Comparison of ENCODE assay signal across 12 cellular contexts in genomic region chr12:53051881-53052412, GRCh38. TPM values are rescaled to one million over a fixed set of nuclear protein-coding genes. Genes with fewer than 3 reads are reported as not detected.
DNase-seq lines count a peak whose midpoint lies in the region; ATAC-seq and TF ChIP-seq lines count a peak whose summit lies in the region.
"Had no signal": no experiment of that assay in that cellular context is flagged by ENCODE, and none has a peak within 500 bp of the region (broad histone marks: within the 10 kb centered on the region; RNA-seq: fewer than 3 reads in every experiment).

No MANE protein-coding gene starts in this region.

- peaks cover 15% of the 10 kb centered on the region for H3K4me1 Mint-ChIP-seq in CD4-positive, alpha-beta T cell (ENCODE audit: low read depth)

- H3K36me3 ChIP-seq in body of pancreas (replicated peaks in 1 of 2; ENCODE audit: insufficient read depth in 1 of 2, low read depth in 2 of 2) (no peaks in the 10 kb centered on the region), skeletal muscle tissue (ENCODE audit: control insufficient read depth in 3 of 3, insufficient read depth in 3 of 3, low read length in 3 of 3) (peaks cover 14 to 20% (median 19%) of the 10 kb centered on the region in 3 donors)
- H3K36me3 ChIP-seq: cardiac muscle cell had no signal

- no peaks in the 10 kb centered on the region for H3K9me3 Mint-ChIP-seq in CD4-positive, alpha-beta T cell

- TF ChIP-seq CTCF in CD4-positive, alpha-beta T cell (IDR thresholded peaks at IDR 0.05), result no peak
- no peak for TF ChIP-seq CTCF in body of pancreas (IDR thresholded peaks at IDR 0.05)

- no peaks in the 10 kb centered on the region for H3K27me3 Mint-ChIP-seq in CD4-positive, alpha-beta T cell

- CTCF ChIA-PET in CD4-positive, alpha-beta T cell (lab: Charles Lee), result no interaction called here

- no peak for ATAC-seq in CD4-positive, alpha-beta T cell (ENCODE audit: poor library complexity)
- no peak for ATAC-seq in body of pancreas
- no peak for ATAC-seq in HG02884 (IDR thresholded peaks at IDR 0.05; ENCODE audit: unreplicated experiment)
- ATAC-seq in HG02798 (IDR thresholded peaks at IDR 0.05; ENCODE audit: poor library complexity, unreplicated experiment), result no peak
- ATAC-seq: activated CD4-positive, CD25-positive, alpha-beta regulatory T cell treated with anti-CD3 and anti-CD28 coated beads, Interleukin-2, amount 50 U/mL, for 24 hours had no signal

- 18 to 22% methylated on average over 4 to 7 of the region's 7 CpGs for WGBS in body of pancreas, 2 donors

- H3K4me3 ChIP-seq in body of pancreas (no peak overlapping the region), skeletal muscle tissue (ENCODE audit: low read length in 3 of 3) (peak overlapping the region; percentile 85 to 88 (median 87))
- H3K4me3 ChIP-seq: cardiac muscle cell had no signal

- H3K27ac ChIP-seq in CD4-positive, alpha-beta T cell (ENCODE audit: low read depth, low read length), result no peak overlapping the region
- peak overlapping the region; percentile 95 to 99 (median 98) for H3K27ac ChIP-seq in body of pancreas
- H3K27ac ChIP-seq in skeletal muscle tissue (ENCODE audit: low read depth, low read length), result peak overlapping the region; percentile 95
- H3K27ac ChIP-seq: cardiac muscle cell had no signal

- H3K36me3 Mint-ChIP-seq in CD4-positive, alpha-beta T cell (ENCODE audit: low read depth), result no peaks in the 10 kb centered on the region

- peaks cover 79% of the 10 kb centered on the region for H3K4me1 ChIP-seq in body of pancreas
- peaks cover 66 to 78% (median 77%) of the 10 kb centered on the region in 3 donors for H3K4me1 ChIP-seq in skeletal muscle tissue (ENCODE audit: control insufficient read depth in 3 of 3, insufficient read depth in 3 of 3, low read length in 3 of 3)

- H3K9ac ChIP-seq in skeletal muscle tissue (ENCODE audit: low read depth in 1 of 3, low read length in 3 of 3), result peak overlapping the region; percentile 90 to 95 (median 92)

- intact Hi-C loops in CD4-positive, alpha-beta T cell (cut with DNase I, micrococcal nuclease), result loop anchor here in 1 of 2 experiments (5.0 kb wide), 1 partner anchor 575 kb away; the partner anchor contains the start of gene ATF7
- intact Hi-C loops in body of pancreas (cut with DNase I), result no loop called here

- peak overlapping the region; percentile 77 for H3K4me3 Mint-ChIP-seq in CD4-positive, alpha-beta T cell

- H3K27me3 ChIP-seq in CD4-positive, alpha-beta T cell (ENCODE audit: control insufficient read depth, insufficient read depth, low read length), result no peaks in the 10 kb centered on the region
- H3K27me3 ChIP-seq in body of pancreas (no peaks in the 10 kb centered on the region), skeletal muscle tissue (ENCODE audit: control insufficient read depth in 3 of 3, insufficient read depth in 3 of 3, low read length in 3 of 3) (no peaks in the 10 kb centered on the region)
- H3K27me3 ChIP-seq: cardiac muscle cell had no signal

- no peaks in the 10 kb centered on the region for H3K9me3 ChIP-seq in CD4-positive, alpha-beta T cell (ENCODE audit: control insufficient read depth, low read length)
- H3K9me3 ChIP-seq in body of pancreas (no peaks in the 10 kb centered on the region), skeletal muscle tissue (ENCODE audit: control insufficient read depth in 3 of 3, low read length in 3 of 3) (no peaks in the 10 kb centered on the region)

- DNase-seq in CD4-positive, alpha-beta T cell, result no peak
- DNase-seq in body of pancreas, result peak in 1 of 4 donors; percentile 14
- DNase-seq in islet precursor cell, result peak; percentile 44
- DNase-seq in stimulated activated naive CD4-positive, alpha-beta T cell treated with Interleukin-2 at 50 U/mL for 16 hours (lab: John Stamatoyannopoulos, UW), result no peak
- DNase-seq in activated CD8-positive, alpha-beta memory T cell treated with anti-CD3 and anti-CD28 coated beads, Interleukin-2, amount 50 U/mL, for 4 hours, result no peak
- DNase-seq: DND-41; stimulated activated CD4-positive, alpha-beta T cell treated with anti-CD3 and anti-CD28 coated beads, Interleukin-15, amount 100 ng/mL, for 24 hours had no signal

- TF ChIP-seq POLR2A in body of pancreas (IDR thresholded peaks at IDR 0.05), result no peak

- POLR2A ChIA-PET in CD4-positive, alpha-beta T cell (lab: Charles Lee), result interaction anchor here (0.7 kb wide), 1 partner anchor 12 kb away, joined by 3 read pairs; no protein-coding TSS in a partner anchor

- H3K27ac Mint-ChIP-seq in CD4-positive, alpha-beta T cell, result peak overlapping the region; percentile 55

RNA-seq across cellular contexts. Expression of gene TNS2, which starts 2.1 kb away (rescaled TPM):
- 1 to 10 TPM; 2.3 to 3.0 TPM for total RNA-seq in CD4-positive, alpha-beta T cell
- total RNA-seq in body of pancreas (100 to 1,000 TPM in 1 of 2 donors, 10 to 100 TPM in 1; 75.5 to 113 TPM), skeletal muscle tissue (21.9 TPM)

RNA-seq across cellular contexts. Expression of gene SPRYD3, which starts 27.2 kb away (rescaled TPM):
- 10 to 100 TPM; 17.7 to 21.0 TPM for total RNA-seq in CD4-positive, alpha-beta T cell
- total RNA-seq in body of pancreas, result 10 to 100 TPM; 35.3 to 59.3 TPM
- total RNA-seq in skeletal muscle tissue, result 13.0 TPM

RNA-seq across cellular contexts. Expression of gene IGFBP6, which starts 45.5 kb away (rescaled TPM):
- under 1 TPM in 1 of 2 experiments, not detected in 1; 0.49 TPM for total RNA-seq in CD4-positive, alpha-beta T cell
- 100 to 1,000 TPM; 154 to 204 TPM for total RNA-seq in body of pancreas
- 89.8 TPM for total RNA-seq in skeletal muscle tissue

RNA-seq across cellular contexts. Expression of gene EIF4B, which starts 45.7 kb away (rescaled TPM):
- 100 to 1,000 TPM; 794 to 806 TPM for total RNA-seq in CD4-positive, alpha-beta T cell
- total RNA-seq in body of pancreas (100 to 1,000 TPM; 326 to 389 TPM), skeletal muscle tissue (1,005 TPM)

RNA-seq across cellular contexts. Expression of gene SOAT2, which starts 51.3 kb away (rescaled TPM):
- total RNA-seq in CD4-positive, alpha-beta T cell, result under 1 TPM; 0.22 to 0.49 TPM
- total RNA-seq in body of pancreas (not detected), skeletal muscle tissue (under 0.01 TPM)

Comparison
In these comparisons a context has a peak if more than half of its experiments do, and no peak if none do; other contexts are left out.
1. H3K4me3 ChIP-seq: peak in skeletal muscle tissue (3 of 3); none in body of pancreas (0 of 2).
2. RNA of gene IGFBP6, which starts 45.5 kb away (total RNA-seq): 154 to 204 TPM in body of pancreas and 89.8 TPM in skeletal muscle tissue (single experiment); 0.49 TPM in CD4-positive, alpha-beta T cell; every median in the first group is over 10 times any median in the second.